ENCODE assay signal across 26 cellular contexts in the genomic region with DNA sequence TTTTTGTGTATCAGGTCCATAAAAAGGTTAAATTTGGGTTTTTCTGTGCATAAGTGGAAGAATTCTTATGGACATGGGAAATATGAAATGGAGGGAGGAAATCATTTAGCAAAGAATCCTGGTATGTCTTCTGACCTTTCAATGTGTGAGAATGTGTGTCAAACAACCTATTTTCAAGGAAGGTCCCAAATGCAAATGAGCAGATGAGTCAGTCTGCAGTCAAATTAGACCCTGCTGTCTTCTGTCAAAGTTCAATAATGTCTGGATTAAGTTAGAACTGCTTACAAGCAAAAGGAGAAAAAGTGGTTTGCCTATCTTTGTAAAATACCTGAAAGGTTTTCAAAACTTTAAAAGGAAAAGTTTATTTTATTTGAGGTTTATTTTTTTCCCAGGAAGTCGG.
"Had no signal": no experiment of that assay in that cellular context is flagged by ENCODE, and none has a peak within 500 bp of the region (broad histone marks: within the 10 kb centered on the region; RNA-seq: fewer than 3 reads in every experiment).

No MANE protein-coding gene starts in this region.

- H3K4me3 Mint-ChIP-seq: activated naive CD4-positive, alpha-beta T cell treated with anti-CD3 and anti-CD28 coated beads, Interleukin-2, amount 10 ng/mL, durations not matched to agents 7 days and 5 days; immature natural killer cell; naive thymus-derived CD8-positive, alpha-beta T cell; neural progenitor cell; type B pancreatic cell had no signal

- H3K9ac ChIP-seq: neural progenitor cell had no signal

- H3K27ac ChIP-seq: colonic mucosa, epithelial cell of prostate, hepatocyte, left lung, neural progenitor cell, vagina had no signal

- H2AFZ ChIP-seq: hepatocyte, neural progenitor cell had no signal

- H3K9me3 ChIP-seq: colonic mucosa, left lung, sigmoid colon, thoracic aorta, vagina had no signal

- H3K36me3 ChIP-seq: colonic mucosa, left lung, neural progenitor cell, sigmoid colon, thoracic aorta, vagina had no signal

- H3K36me3 Mint-ChIP-seq: immature natural killer cell; naive thymus-derived CD8-positive, alpha-beta T cell; neural progenitor cell; type B pancreatic cell had no signal

- H3K4me1 ChIP-seq: colonic mucosa, left lung had no signal

- H3K27me3 Mint-ChIP-seq: progenitor cell of endocrine pancreas had no signal

- H3K4me2 ChIP-seq: hepatocyte, neural progenitor cell had no signal

- H3K4me1 Mint-ChIP-seq: activated naive CD4-positive, alpha-beta T cell treated with anti-CD3 and anti-CD28 coated beads, Interleukin-2, amount 10 ng/mL, durations not matched to agents 7 days and 5 days; immature natural killer cell; naive thymus-derived CD8-positive, alpha-beta T cell had no signal

- H3K27ac Mint-ChIP-seq: activated naive CD4-positive, alpha-beta T cell treated with anti-CD3 and anti-CD28 coated beads, Interleukin-2, amount 10 ng/mL, durations not matched to agents 7 days and 5 days; immature natural killer cell; neural progenitor cell; progenitor cell of endocrine pancreas; type B pancreatic cell had no signal

- H3K4me3 ChIP-seq: colonic mucosa, hepatocyte, left lung, lung, neural progenitor cell, sigmoid colon, vagina had no signal

- H3K27me3 ChIP-seq: brain microvascular endothelial cell, colonic mucosa, hepatocyte, left lung, neural progenitor cell, sigmoid colon, vagina had no signal

- H3K9me3 Mint-ChIP-seq: activated naive CD4-positive, alpha-beta T cell treated with anti-CD3 and anti-CD28 coated beads, Interleukin-2, amount 10 ng/mL, durations not matched to agents 7 days and 5 days; immature natural killer cell; naive thymus-derived CD8-positive, alpha-beta T cell; neural progenitor cell; type B pancreatic cell had no signal

- DNase-seq: activated CD4-positive, alpha-beta T cell treated with anti-CD3 and anti-CD28 coated beads for 1 hour; activated CD4-positive, alpha-beta T cell treated with anti-CD3 and anti-CD28 coated beads, Interleukin-2, amount 50 U/mL, for 48 hours; activated effector memory CD4-positive, alpha-beta T cell treated with anti-CD3 and anti-CD28 coated beads, Interleukin-2, amount 50 U/mL, for 16 hours; activated naive CD4-positive, alpha-beta T cell treated with anti-CD3 and anti-CD28 coated beads, Interleukin-2, amount 10 ng/mL, durations not matched to agents 7 days and 5 days; aorta; brain microvascular endothelial cell; caudate nucleus; colonic mucosa; foreskin melanocyte; glutamatergic neuron; immature natural killer cell; left lung; naive thymus-derived CD8-positive, alpha-beta T cell; retina; sigmoid colon; stimulated activated CD4-positive, alpha-beta T cell treated with anti-CD3 and anti-CD28 coated beads, Interleukin-4, amount 100 ng/mL, for 1 hour; stimulated activated naive CD4-positive, alpha-beta T cell; T-helper 9 cell had no signal

- ATAC-seq: left lung; naive thymus-derived CD8-positive, alpha-beta T cell had no signal
